Comparison of ENCODE assay signal across 21 cellular contexts in the genomic region with DNA sequence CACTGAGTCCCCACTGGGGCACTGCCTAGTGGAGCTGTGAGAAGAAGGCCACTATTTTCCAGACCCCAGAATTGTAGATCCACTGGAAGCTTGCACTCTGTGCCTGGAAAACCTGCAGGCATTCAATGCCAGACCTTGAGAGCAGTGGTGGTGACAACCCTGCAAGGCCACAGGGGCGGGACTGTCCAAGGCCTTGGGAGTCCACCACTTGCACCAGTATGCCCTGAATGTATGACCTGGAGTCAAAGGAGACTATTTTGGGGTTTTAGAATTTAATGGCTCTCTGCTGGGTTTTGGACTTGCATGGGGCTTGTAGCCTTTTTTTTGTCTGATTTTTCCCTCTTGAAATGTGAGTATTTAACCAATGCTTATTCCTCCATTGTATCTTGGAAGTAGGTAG.
DNase-seq lines count a peak whose midpoint lies in the region.
"Had no signal": no experiment of that assay in that cellular context is flagged by ENCODE, and none has a peak within 500 bp of the region (broad histone marks: within the 10 kb centered on the region; RNA-seq: fewer than 3 reads in every experiment).

No MANE protein-coding gene starts in this region.

- DNase-seq in mesenteric fat pad (ENCODE audit: low spot score) (peak; percentile 68), DMS79 treated with DMSO at 0.1 percent for 48 hours (lab: John Stamatoyannopoulos, UW) (no peak)
- DNase-seq: 8988T; ACHN; AML-193; BE2C; C1 segment of cervical spinal cord; Caco-2; Calu3; CD4-positive, alpha-beta memory T cell; CD4-positive, alpha-beta T cell; CD4-positive, CD25-positive, alpha-beta regulatory T cell; CD8-positive, alpha-beta memory T cell; CD8-positive, alpha-beta T cell; COR-L47; DMS 273 treated with DMSO at 0.1 percent for 48 hours; DMS153; DMS53; DMS79; DND-41; EL had no signal
